Comparison of ENCODE assay signal across 23 cellular contexts in the genomic region with DNA sequence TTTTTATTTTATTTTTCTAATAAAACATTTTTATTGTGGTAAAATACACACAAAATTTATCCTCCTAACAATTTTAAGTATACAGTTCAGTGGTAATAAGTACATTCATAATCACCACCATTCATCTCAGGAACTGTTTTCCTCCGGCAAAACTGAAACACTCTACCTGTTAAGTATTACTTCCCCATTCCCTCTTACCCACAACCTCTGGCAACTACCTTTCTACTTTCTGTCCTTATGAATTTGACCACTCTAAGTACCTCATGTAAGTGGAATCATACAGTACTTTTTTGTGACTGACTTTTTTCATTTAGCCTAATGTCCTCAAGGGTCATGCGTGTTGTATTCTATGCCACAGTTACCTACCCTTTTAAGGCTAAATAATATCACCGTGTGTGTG. TPM values are rescaled to one million over a fixed set of nuclear protein-coding genes. Genes with fewer than 3 reads are reported as not detected.
DNase-seq lines count a peak whose midpoint lies in the region; ATAC-seq, FAIRE-seq and TF ChIP-seq lines count a peak whose summit lies in the region.
"Had no signal": no experiment of that assay in that cellular context is flagged by ENCODE, and none has a peak within 500 bp of the region (broad histone marks: within the 10 kb centered on the region; RNA-seq: fewer than 3 reads in every experiment).

No MANE protein-coding gene starts in this region.

- no peak overlapping the region for H3K4me3 ChIP-seq in right cardiac atrium (ENCODE audit: low read length)
- H3K4me3 ChIP-seq: esophagus muscularis mucosa, lower lobe of right lung had no signal

- intact Hi-C loops in right cardiac atrium (cut with DNase I) = no loop called here

- TF ChIP-seq POLR2A in GM18505 (IDR thresholded peaks at IDR 0.05; ENCODE audit: borderline replicate concordance, extremely low read depth, insufficient read depth, insufficient read length) (no peak), H54 (IDR thresholded peaks at IDR 0.05; ENCODE audit: low read depth, low read length) (no peak)

- H3K27me3 ChIP-seq in right cardiac atrium (ENCODE audit: control insufficient read depth, insufficient read depth) = no peaks in the 10 kb centered on the region
- H3K27me3 ChIP-seq: esophagus muscularis mucosa had no signal

- ATAC-seq in GM18505 (IDR thresholded peaks at IDR 0.05; ENCODE audit: unreplicated experiment) (peak; percentile 55), GM19467 (IDR thresholded peaks at IDR 0.05; ENCODE audit: unreplicated experiment) (peak; percentile 42), HG02678 (IDR thresholded peaks at IDR 0.05; ENCODE audit: unreplicated experiment) (peak; percentile 57), HG03442 (IDR thresholded peaks at IDR 0.05; ENCODE audit: unreplicated experiment) (peak; percentile 71), right cardiac atrium (no peak)
- ATAC-seq: lower lobe of right lung had no signal

- FAIRE-seq in H54 (lab: Jason Lieb, UNC) = no peak

- DNase-seq in right cardiac atrium (no peak), DMS 273 treated with DMSO at 0.1 percent for 48 hours (lab: John Stamatoyannopoulos, UW) (no peak), KG1 (lab: John Stamatoyannopoulos, UW) (no peak), H54 (ENCODE audit: insufficient read length, low spot score) (no peak)
- DNase-seq: activated CD8-positive, alpha-beta memory T cell treated with anti-CD3 and anti-CD28 coated beads, Interleukin-2, amount 50 U/mL, for 48 hours; activated naive CD4-positive, alpha-beta T cell treated with anti-CD3 and anti-CD28 coated beads, Interleukin-2, amount 50 U/mL, for 16 hours; CD4-positive, CD25-positive, alpha-beta regulatory T cell; immature natural killer cell; lower lobe of right lung; NCI-H1694; NCI-H446 treated with DMSO at 0.1 percent for 48 hours; stimulated activated naive CD4-positive, alpha-beta T cell treated with Interleukin-2 at 50 U/mL for 16 hours; T-helper 9 cell had no signal

- H3K27ac ChIP-seq in right cardiac atrium (ENCODE audit: low read length) = no peak overlapping the region
- H3K27ac ChIP-seq: esophagus muscularis mucosa, lower lobe of right lung had no signal

- H3K9me3 ChIP-seq in right cardiac atrium (ENCODE audit: control insufficient read depth, low read length) = no peaks in the 10 kb centered on the region
- H3K9me3 ChIP-seq: esophagus muscularis mucosa, lower lobe of right lung had no signal

- H3K4me1 ChIP-seq in right cardiac atrium (ENCODE audit: control insufficient read depth, insufficient read depth, low read length) = no peaks in the 10 kb centered on the region
- H3K4me1 ChIP-seq: esophagus muscularis mucosa, lower lobe of right lung had no signal

- 98% methylated on average over 3 of the region's 3 CpGs for WGBS in right cardiac atrium

RNA-seq across cellular contexts. Expression of a gene that starts 21.1 kb away (rescaled TPM):
- not detected for total RNA-seq in right cardiac atrium
- not detected for polyA plus RNA-seq in right cardiac atrium
- total RNA-seq: A673; CD4-positive, CD25-positive, alpha-beta regulatory T cell; dermis microvascular lymphatic vessel endothelial cell; esophagus muscularis mucosa; lower lobe of right lung; progenitor cell of endocrine pancreas; SK-MEL-5; urinary bladder had no signal
- polyA plus RNA-seq: CD4-positive, CD25-positive, alpha-beta regulatory T cell; immature natural killer cell; urinary bladder had no signal

RNA-seq across cellular contexts. Expression of a gene that starts 27.3 kb away (rescaled TPM):
- total RNA-seq in right cardiac atrium = not detected
- not detected for polyA plus RNA-seq in right cardiac atrium
- total RNA-seq: A673; CD4-positive, CD25-positive, alpha-beta regulatory T cell; dermis microvascular lymphatic vessel endothelial cell; esophagus muscularis mucosa; lower lobe of right lung; SK-MEL-5; urinary bladder had no signal
- polyA plus RNA-seq: CD4-positive, CD25-positive, alpha-beta regulatory T cell; immature natural killer cell; urinary bladder had no signal

RNA-seq across cellular contexts. Expression of a gene that starts 30.0 kb away (rescaled TPM):
- 10 to 100 TPM; 26.4 to 31.2 (median 27.9) TPM for total RNA-seq in right cardiac atrium
- polyA plus RNA-seq in right cardiac atrium = 24.8 TPM

Comparison
In these comparisons a context has a peak if more than half of its experiments do, and no peak if none do; other contexts are left out.
1. ATAC-seq: peak in GM18505 (single experiment), GM19467 (single experiment), HG02678 (single experiment) and HG03442 (single experiment); none in right cardiac atrium (0 of 2).